In the genomic region with DNA sequence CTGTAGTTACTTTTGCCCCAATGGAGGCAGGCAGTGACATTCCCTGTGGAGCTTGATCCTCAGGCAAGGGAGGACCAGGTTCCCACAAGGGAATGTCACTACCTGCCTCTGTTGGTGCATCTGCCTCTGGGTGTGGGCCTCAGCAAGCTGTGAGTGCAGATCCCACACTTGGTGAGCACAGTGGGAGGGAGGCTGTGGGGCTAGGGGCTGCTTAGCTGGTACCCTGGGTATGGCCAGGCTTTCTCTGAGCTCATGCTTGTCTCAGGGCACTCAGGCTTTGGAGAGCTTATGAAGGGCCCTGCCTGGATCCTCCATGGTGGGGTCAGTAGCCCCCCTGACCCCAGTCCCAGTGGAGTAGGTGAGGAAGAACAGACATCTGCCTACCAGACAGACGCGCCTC, we compare ENCODE assay signal across 34 cellular contexts. TPM values are rescaled to one million over a fixed set of nuclear protein-coding genes. Genes with fewer than 3 reads are reported as not detected.
"Had no signal": no experiment of that assay in that cellular context is flagged by ENCODE, and none has a peak within 500 bp of the region (broad histone marks: within the 10 kb centered on the region; RNA-seq: fewer than 3 reads in every experiment).

No MANE protein-coding gene starts in this region.

- H3K9me3 ChIP-seq: MG63 had no signal

- DNase-seq: activated CD4-positive, alpha-beta memory T cell treated with anti-CD3 and anti-CD28 coated beads, Interleukin-2, amount 10 ng/mL, durations not matched to agents 7 days and 5 days; activated CD4-positive, alpha-beta T cell treated with anti-CD3 and anti-CD28 coated beads for 1 hour; activated CD4-positive, alpha-beta T cell treated with anti-CD3 and anti-CD28 coated beads for 48 hours; activated CD4-positive, CD25-positive, alpha-beta regulatory T cell; activated CD8-positive, alpha-beta memory T cell treated with anti-CD3 and anti-CD28 coated beads for 24 hours; activated CD8-positive, alpha-beta memory T cell treated with anti-CD3 and anti-CD28 coated beads, Interleukin-2, amount 10 ng/mL, durations not matched to agents 7 days and 5 days; activated naive CD4-positive, alpha-beta T cell treated with anti-CD3 and anti-CD28 coated beads, Interleukin-2, amount 10 ng/mL, durations not matched to agents 7 days and 5 days; activated naive CD8-positive, alpha-beta T cell treated with anti-CD3 and anti-CD28 coated beads, Interleukin-2, amount 50 U/mL, for 24 hours; activated T-cell treated with anti-CD3 and anti-CD28 coated beads, Interleukin-2, amount 50 U/mL, for 1 hour; activated T-cell treated with anti-CD3 and anti-CD28 coated beads, Interleukin-2, amount 50 U/mL, for 72 hours; anterior cingulate cortex; caudate nucleus; cerebellar nuclear complex; Kasumi-1; KG1; MG63; MV-4-11; NCI-H1092; NCI-H1436 treated with DMSO at 0.1 percent for 48 hours; NCI-H1694 treated with DMSO at 0.1 percent for 48 hours; NCI-H2029; NCI-H345; NCI-H524 treated with DMSO at 0.1 percent for 48 hours; PC-3; Right ventricle myocardium superior; SW 1271; T-helper 1 cell; T-helper 2 cell; T-helper 9 cell; WERI-Rb-1 had no signal

- H3K4me3 ChIP-seq: MG63 had no signal

- H3K36me3 ChIP-seq: MG63, WERI-Rb-1 had no signal

- H3K27ac ChIP-seq: WERI-Rb-1 had no signal

- ATAC-seq: activated CD8-positive, alpha-beta memory T cell treated with anti-CD3 and anti-CD28 coated beads, Interleukin-2, amount 10 ng/mL, durations not matched to agents 7 days and 5 days; activated naive CD8-positive, alpha-beta T cell treated with anti-CD3 and anti-CD28 coated beads, Interleukin-2, amount 50 U/mL, for 24 hours; activated T-cell treated with anti-CD3 and anti-CD28 coated beads, Interleukin-2, amount 50 U/mL, for 72 hours; activated T-helper 17 cell treated with anti-CD3 and anti-CD28 coated beads, Interleukin-2, amount 50 U/mL, for 72 hours; PC-3 had no signal

- FAIRE-seq: bronchial epithelial cell, RCC 7860 had no signal

- H3K27me3 ChIP-seq: MG63 had no signal

RNA-seq across cellular contexts. Expression of a gene that starts 16.2 kb away (rescaled TPM):
- total RNA-seq: NCI-H460, Right ventricle myocardium superior had no signal

RNA-seq across cellular contexts. Expression of a gene that starts 52.1 kb away (rescaled TPM):
- total RNA-seq: activated CD4-positive, alpha-beta memory T cell treated with anti-CD3 and anti-CD28 coated beads, Interleukin-2, amount 10 ng/mL, durations not matched to agents 7 days and 5 days; activated CD8-positive, alpha-beta memory T cell treated with anti-CD3 and anti-CD28 coated beads, Interleukin-2, amount 10 ng/mL, durations not matched to agents 7 days and 5 days; activated T-cell treated with anti-CD3 and anti-CD28 coated beads, Interleukin-2, amount 50 U/mL, for 72 hours; activated T-helper 17 cell treated with anti-CD3 and anti-CD28 coated beads, Interleukin-2, amount 50 U/mL, for 72 hours; bronchial epithelial cell; NCI-H460; PC-3; Right ventricle myocardium superior had no signal
